20 cellular contexts compared by ENCODE assay signal in the genomic region with DNA sequence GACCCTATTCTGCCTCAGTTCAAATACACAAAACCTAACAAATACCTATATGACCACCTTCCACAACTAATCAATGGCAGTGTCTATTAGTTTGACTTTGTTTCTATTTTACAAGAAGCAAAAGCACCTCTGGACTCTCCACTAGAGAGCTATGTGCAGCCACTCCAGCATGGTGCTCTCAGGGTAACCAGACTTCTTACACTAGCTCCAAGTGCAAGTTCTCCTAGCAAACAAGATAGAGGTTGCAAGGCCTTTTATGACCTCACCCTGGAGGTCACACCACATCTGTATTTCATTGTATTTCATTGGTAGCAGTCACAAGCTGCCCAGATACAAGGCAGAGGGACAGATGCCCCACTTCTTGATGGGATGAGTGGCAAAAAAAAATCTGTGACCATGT. TPM values are rescaled to one million over a fixed set of nuclear protein-coding genes. Genes with fewer than 3 reads are reported as not detected.
DNase-seq lines count a peak whose midpoint lies in the region; ATAC-seq, FAIRE-seq and TF ChIP-seq lines count a peak whose summit lies in the region.
"Had no signal": no experiment of that assay in that cellular context is flagged by ENCODE, and none has a peak within 500 bp of the region (broad histone marks: within the 10 kb centered on the region; RNA-seq: fewer than 3 reads in every experiment).

No MANE protein-coding gene starts in this region.

- H3K4me2 ChIP-seq in HepG2 (ENCODE audit: low read depth, low read length) (peak overlapping the region; percentile 89), neuronal stem cell (ENCODE audit: insufficient read depth, low read length, poor library complexity, severe bottlenecking) (no peak overlapping the region)
- H3K4me2 ChIP-seq: BLaER1, GM23338 had no signal

- no peak for FAIRE-seq in HepG2 (lab: Jason Lieb, UNC)
- FAIRE-seq: H54 had no signal

- H3K79me2 ChIP-seq in HepG2 (ENCODE audit: insufficient read depth, low read length): no peaks in the 10 kb centered on the region

- no peaks in the 10 kb centered on the region; a peak in 1 of 5 replicates for H3K27me3 ChIP-seq in HepG2 (ENCODE audit: control insufficient read depth in 1 of 2, insufficient read depth in 2 of 2, low read length in 2 of 2)
- H3K27me3 ChIP-seq in right lobe of liver: no peaks in the 10 kb centered on the region
- no peaks in the 10 kb centered on the region for H3K27me3 ChIP-seq in SJCRH30
- no peaks in the 10 kb centered on the region for H3K27me3 ChIP-seq in neuronal stem cell (ENCODE audit: control insufficient read depth in 3 of 3, insufficient read depth in 3 of 3, low read depth in 1 of 3, low read length in 3 of 3)
- H3K27me3 ChIP-seq in lower lobe of right lung (ENCODE audit: low read depth): no peaks in the 10 kb centered on the region
- H3K27me3 ChIP-seq: BLaER1 had no signal

- POLR2A ChIA-PET in HepG2 (lab: Yijun Ruan, JAX): interaction anchor here (0.9 to 4.4 kb wide), 5 partner anchors 8 to 90 kb away, joined by 3 to 44 read pairs (median 6); a partner anchor contains a TSS
- POLR2A ChIA-PET in GM10248 (lab: Yijun Ruan, JAX): interaction anchor here (0.5 kb wide), 1 partner anchor 1489 kb away, joined by 3 read pairs; no protein-coding TSS in a partner anchor

- TF ChIP-seq CTCF in HepG2 (CRISPR knock-in tag; IDR thresholded peaks at IDR 0.05): no peak
- no peak for TF ChIP-seq CTCF in right lobe of liver (IDR thresholded peaks at IDR 0.05)
- TF ChIP-seq CTCF in GM10248 (IDR thresholded peaks at IDR 0.05; ENCODE audit: control extremely low read depth, extremely low read depth, low read depth, missing control alignments): no peak
- no peak for TF ChIP-seq CTCF in lower lobe of right lung (IDR thresholded peaks at IDR 0.05)

- no peak overlapping the region for H3K14ac ChIP-seq in neuronal stem cell (ENCODE audit: low read length)

- no peak overlapping the region for H4K91ac ChIP-seq in neuronal stem cell (ENCODE audit: low read depth, low read length, poor library complexity)

- H2BK120ac ChIP-seq in neuronal stem cell (ENCODE audit: low read depth, low read length): no peak overlapping the region

- no peak overlapping the region for H2BK5ac ChIP-seq in neuronal stem cell (ENCODE audit: low read length)

- H3K4me3 ChIP-seq in HepG2 (replicated peaks in 1 of 3; ENCODE audit: insufficient read depth in 1 of 3, low read depth in 2 of 3, low read length in 3 of 3) (peak overlapping the region in 2 of 3 experiments; percentile 17 to 60; a peak in 2 of 6 replicates), right lobe of liver (no peak overlapping the region), SJCRH30 (peak overlapping the region; percentile 33), neuronal stem cell (ENCODE audit: low read length in 2 of 2) (no peak overlapping the region), lower lobe of right lung (no peak overlapping the region)
- H3K4me3 ChIP-seq: BLaER1, GM23338 had no signal

- peak overlapping the region; percentile 35 for H2AFZ ChIP-seq in HepG2 (ENCODE audit: low read length)
- H2AFZ ChIP-seq in neuronal stem cell (ENCODE audit: low read length): peak overlapping the region; percentile 80
- H2AFZ ChIP-seq: GM23338 had no signal

- intact Hi-C loops in HepG2 (cut with micrococcal nuclease; ENCODE audit: unreplicated experiment) (no loop called here), right lobe of liver (cut with DNase I) (no loop called here), lower lobe of right lung (cut with DNase I) (no loop called here)

- TF ChIP-seq EP300 in HepG2 (IDR thresholded peaks at IDR 0.05; ENCODE audit: low read depth in 2 of 2, low read length in 2 of 2): no peak
- TF ChIP-seq EP300 in HepG2 (CRISPR knock-in tag; IDR thresholded peaks at IDR 0.05; ENCODE audit: borderline replicate concordance): no peak

- no peak overlapping the region for H2AK5ac ChIP-seq in neuronal stem cell (ENCODE audit: low read depth, low read length)

- H3K36me3 ChIP-seq in HepG2 (replicated peaks in 1 of 2; ENCODE audit: control insufficient read depth in 1 of 2, insufficient read depth in 2 of 2, low read length in 2 of 2) (no peaks in the 10 kb centered on the region), right lobe of liver (no peaks in the 10 kb centered on the region), SJCRH30 (no peaks in the 10 kb centered on the region), neuronal stem cell (replicated peaks in 1 of 2; ENCODE audit: control insufficient read depth in 2 of 2, insufficient read depth in 2 of 2, low read length in 2 of 2) (no peaks in the 10 kb centered on the region), lower lobe of right lung (no peaks in the 10 kb centered on the region)
- H3K36me3 ChIP-seq: BLaER1 had no signal

- DNase-seq in HepG2 (ENCODE audit: low spot score): no peak
- DNase-seq in right lobe of liver: no peak
- no peak for DNase-seq in SJCRH30
- DNase-seq in neuronal stem cell (ENCODE audit: low spot score): no peak
- DNase-seq in GM10248 (ENCODE audit: extremely low spot score): no peak
- no peak for DNase-seq in HuH-7 (ENCODE audit: low spot score)
- no peak for DNase-seq in Kasumi-1 (lab: John Stamatoyannopoulos, UW)
- no peak for DNase-seq in lower lobe of right lung
- DNase-seq: 8988T; CD4-positive, alpha-beta memory T cell; DMS153; DMS79; GDM1; HCEC 1CT; HFFc6 had no signal

- TF ChIP-seq POLR2A in HepG2 (IDR thresholded peaks at IDR 0.05; ENCODE audit: insufficient read depth in 1 of 2, low read depth in 2 of 2, low read length in 2 of 2) (no peak), right lobe of liver (IDR thresholded peaks at IDR 0.05) (no peak)

- H3K23ac ChIP-seq in neuronal stem cell (ENCODE audit: low read depth, low read length, poor library complexity): no peak overlapping the region

- H4K8ac ChIP-seq in neuronal stem cell (ENCODE audit: low read depth, low read length): no peak overlapping the region

- peaks cover 52% of the 10 kb centered on the region for H3K4me1 ChIP-seq in HepG2 (ENCODE audit: insufficient read depth, low read length)
- no peaks in the 10 kb centered on the region for H3K4me1 ChIP-seq in right lobe of liver
- no peaks in the 10 kb centered on the region for H3K4me1 ChIP-seq in SJCRH30
- H3K4me1 ChIP-seq in neuronal stem cell (ENCODE audit: control insufficient read depth in 2 of 2, insufficient read depth in 1 of 2, low read depth in 1 of 2, low read length in 2 of 2): peaks cover 0 to 6% of the 10 kb centered on the region in 2 donors
- no peaks in the 10 kb centered on the region for H3K4me1 ChIP-seq in lower lobe of right lung
- H3K4me1 ChIP-seq: BLaER1 had no signal

- H3K79me1 ChIP-seq in neuronal stem cell (ENCODE audit: low read depth, low read length): no peaks in the 10 kb centered on the region

- no peak overlapping the region for H2BK12ac ChIP-seq in neuronal stem cell (ENCODE audit: low read length)

- TSS peak; percentile 75 for BruUV-seq in HepG2 (replicated peaks; lab: Mats Ljungman, UMichigan)

- no peak for TF ChIP-seq RAD21 in HepG2 (CRISPR knock-in tag; IDR thresholded peaks at IDR 0.05)

- in situ Hi-C loops in HepG2 (cut with HindIII; ENCODE audit: extremely low pct_ligation_motif_present, low pct_unique_long_range_greater_than_20kb): no loop called here

- H3K9me3 ChIP-seq in HepG2 (ENCODE audit: low read length) (no peaks in the 10 kb centered on the region), right lobe of liver (no peaks in the 10 kb centered on the region), SJCRH30 (replicated peaks) (no peaks in the 10 kb centered on the region), neuronal stem cell (replicated peaks in 1 of 2; ENCODE audit: control insufficient read depth in 2 of 2, insufficient read depth in 1 of 2, low read depth in 1 of 2, low read length in 2 of 2) (peaks cover 0 to 2% of the 10 kb centered on the region in 2 donors), lower lobe of right lung (no peaks in the 10 kb centered on the region)

- no peak overlapping the region for H3K4ac ChIP-seq in neuronal stem cell (ENCODE audit: low read length)

- ATAC-seq in HepG2 (peak; percentile 50), right lobe of liver (no peak), lower lobe of right lung (no peak)
- ATAC-seq: GM23338 had no signal

- H2BK15ac ChIP-seq in neuronal stem cell (ENCODE audit: low read length): no peak overlapping the region

- no peak overlapping the region for H3K18ac ChIP-seq in neuronal stem cell (ENCODE audit: low read length)

- H3K9ac ChIP-seq in HepG2 (ENCODE audit: insufficient read depth, low read depth, low read length) (peak overlapping the region; percentile 42), neuronal stem cell (ENCODE audit: low read depth, low read length, poor library complexity) (no peak overlapping the region)
- H3K9ac ChIP-seq: BLaER1 had no signal

- no peaks in the 10 kb centered on the region for H4K20me1 ChIP-seq in HepG2 (ENCODE audit: insufficient read depth, low read length)
- H4K20me1 ChIP-seq: BLaER1 had no signal

- H3K27ac ChIP-seq in HepG2 (ENCODE audit: extremely low read length, insufficient read depth, low read length) (peak overlapping the region; percentile 89), right lobe of liver (no peak overlapping the region), SJCRH30 (no peak overlapping the region), neuronal stem cell (replicated peaks; ENCODE audit: low read length) (no peak overlapping the region), lower lobe of right lung (no peak overlapping the region)
- H3K27ac ChIP-seq: BLaER1 had no signal

- CTCF ChIA-PET in HepG2 (lab: Yijun Ruan, JAX; ENCODE audit: low intra/inter-chr PET ratio, low total read pairs): no interaction called here
- CTCF ChIA-PET in GM10248 (lab: Yijun Ruan, JAX): no interaction called here

RNA-seq across cellular contexts. Expression of a gene that starts 8.3 kb away (rescaled TPM):
- total RNA-seq in HepG2 (2016; rRNA removed; fragmentation: Illumina TruSeq; extraction: Trizol) (40.3 and 41.2 TPM in 2 replicates), right lobe of liver (10 to 100 TPM in 5 of 6 experiments, 1 to 10 TPM in 1; 7.1 to 13.9 (median 11.0) TPM), lower lobe of right lung (23.2 TPM)
- 5.3 TPM in 2 replicates for total RNA-seq in HepG2 (2016; cell fraction: cytosol; rRNA removed; fragmentation: Illumina TruSeq; extraction: Trizol; ENCODE audit: low read depth)
- 37.2 and 40.1 TPM in 2 replicates for total RNA-seq in HepG2 (2016; cell fraction: insoluble cytoplasmic fraction; rRNA removed; fragmentation: Illumina TruSeq; extraction: Trizol)
- 18.8 and 22.5 TPM in 2 replicates for total RNA-seq in HepG2 (2016; cell fraction: membrane; rRNA removed; fragmentation: Illumina TruSeq; extraction: Trizol)
- 32.1 and 42.1 TPM in 2 replicates for total RNA-seq in HepG2 (2016; cell fraction: nucleus; rRNA removed; fragmentation: Illumina TruSeq; extraction: Trizol)
- polyA plus RNA-seq in HepG2 (2011; rRNA removed): 10.2 and 14.7 TPM in 2 replicates
- 11.3 and 11.7 TPM in 2 replicates for polyA plus RNA-seq in HepG2 (2011; cell fraction: cytosol; rRNA removed)
- 31.7 and 37.4 TPM in 2 replicates for polyA plus RNA-seq in HepG2 (2011; cell fraction: nucleus; rRNA removed)
- 19.6 and 24.4 TPM in 2 replicates for polyA plus RNA-seq in HepG2 (2012)
- polyA plus RNA-seq in HepG2 (2016; cell fraction: cytosol; fragmentation: Illumina TruSeq; extraction: Trizol; ENCODE audit: low read depth): 2.7 TPM in 2 replicates
- polyA plus RNA-seq in HepG2 (2016; cell fraction: insoluble cytoplasmic fraction; fragmentation: Illumina TruSeq; extraction: Trizol; ENCODE audit: low read depth): 30.0 and 30.7 TPM in 2 replicates
- polyA plus RNA-seq in HepG2 (2016; cell fraction: membrane; fragmentation: Illumina TruSeq; extraction: Trizol; ENCODE audit: low read depth): 9.5 and 9.9 TPM in 2 replicates
- polyA plus RNA-seq in HepG2 (2016; cell fraction: nucleus; fragmentation: Illumina TruSeq; extraction: Trizol; ENCODE audit: insufficient read depth, low read depth): 40.2 and 42.2 TPM in 2 replicates
- 17.4 and 17.7 TPM in 2 replicates for polyA minus RNA-seq in HepG2 (2011; rRNA and poly(A)+ RNA removed; ENCODE audit: low replicate concordance)
- polyA minus RNA-seq in HepG2 (2011; cell fraction: cytosol; rRNA and poly(A)+ RNA removed): 10.1 and 13.1 TPM in 2 replicates
- polyA minus RNA-seq in HepG2 (2011; cell fraction: nucleus; rRNA and poly(A)+ RNA removed): 38.5 and 50.5 TPM in 2 replicates
- 46.3 and 47.6 TPM in 2 replicates for total RNA-seq in SJCRH30 (2014; rRNA removed; shearing (Covaris generic))
- polyA plus RNA-seq in neuronal stem cell (2013, experiment 1 of 2): 20.8 TPM
- 19.7 TPM for polyA plus RNA-seq in neuronal stem cell (2013, experiment 2 of 2)

RNA-seq across cellular contexts. Expression of a gene that starts 18.5 kb away (rescaled TPM):
- total RNA-seq in HepG2 (2016; rRNA removed; fragmentation: Illumina TruSeq; extraction: Trizol) (0.11 TPM in 1 of 2 replicates, not detected in the other), right lobe of liver (1 to 10 TPM in 3 of 6 experiments, under 1 TPM in 3; 0.66 to 1.7 (median 1.0) TPM), lower lobe of right lung (13.5 TPM)
- not detected in 2 replicates for total RNA-seq in HepG2 (2016; cell fraction: cytosol; rRNA removed; fragmentation: Illumina TruSeq; extraction: Trizol; ENCODE audit: low read depth)
- not detected in 2 replicates for total RNA-seq in HepG2 (2016; cell fraction: insoluble cytoplasmic fraction; rRNA removed; fragmentation: Illumina TruSeq; extraction: Trizol)
- total RNA-seq in HepG2 (2016; cell fraction: membrane; rRNA removed; fragmentation: Illumina TruSeq; extraction: Trizol): not detected in 2 replicates
- not detected in 2 replicates for total RNA-seq in HepG2 (2016; cell fraction: nucleus; rRNA removed; fragmentation: Illumina TruSeq; extraction: Trizol)
- 0.07 and 0.22 TPM in 2 replicates for polyA plus RNA-seq in HepG2 (2011; rRNA removed)
- 0.01 TPM in 1 of 2 replicates, not detected in the other for polyA plus RNA-seq in HepG2 (2011; cell fraction: cytosol; rRNA removed)
- 0.07 and 0.16 TPM in 2 replicates for polyA plus RNA-seq in HepG2 (2011; cell fraction: nucleus; rRNA removed)
- polyA plus RNA-seq in HepG2 (2012): 0.09 TPM in 1 of 2 replicates, not detected in the other
- polyA plus RNA-seq in HepG2 (2016; cell fraction: cytosol; fragmentation: Illumina TruSeq; extraction: Trizol; ENCODE audit: low read depth): not detected in 2 replicates
- 0.15 TPM in 1 of 2 replicates, not detected in the other for polyA plus RNA-seq in HepG2 (2016; cell fraction: insoluble cytoplasmic fraction; fragmentation: Illumina TruSeq; extraction: Trizol; ENCODE audit: low read depth)
- polyA plus RNA-seq in HepG2 (2016; cell fraction: membrane; fragmentation: Illumina TruSeq; extraction: Trizol; ENCODE audit: low read depth): not detected in 2 replicates
- not detected in 2 replicates for polyA plus RNA-seq in HepG2 (2016; cell fraction: nucleus; fragmentation: Illumina TruSeq; extraction: Trizol; ENCODE audit: insufficient read depth, low read depth)
- polyA minus RNA-seq in HepG2 (2011; rRNA and poly(A)+ RNA removed; ENCODE audit: low replicate concordance): 0.07 and 0.12 TPM in 2 replicates
- polyA minus RNA-seq in HepG2 (2011; cell fraction: cytosol; rRNA and poly(A)+ RNA removed): not detected in 2 replicates
- polyA minus RNA-seq in HepG2 (2011; cell fraction: nucleus; rRNA and poly(A)+ RNA removed): not detected in 2 replicates
- total RNA-seq in SJCRH30 (2014; rRNA removed; shearing (Covaris generic)): not detected in 2 replicates
- not detected for polyA plus RNA-seq in neuronal stem cell (2013, experiment 1 of 2)
- not detected for polyA plus RNA-seq in neuronal stem cell (2013, experiment 2 of 2)
- total RNA-seq: A673 had no signal
- polyA plus RNA-seq: AG04450, GM23338 had no signal

RNA-seq across cellular contexts. Expression of a gene that starts 30.3 kb away (rescaled TPM):
- total RNA-seq in HepG2 (2016; rRNA removed; fragmentation: Illumina TruSeq; extraction: Trizol): not detected in 2 replicates
- not detected in 2 replicates for total RNA-seq in HepG2 (2016; cell fraction: cytosol; rRNA removed; fragmentation: Illumina TruSeq; extraction: Trizol; ENCODE audit: low read depth)
- not detected in 2 replicates for total RNA-seq in HepG2 (2016; cell fraction: insoluble cytoplasmic fraction; rRNA removed; fragmentation: Illumina TruSeq; extraction: Trizol)
- not detected in 2 replicates for total RNA-seq in HepG2 (2016; cell fraction: membrane; rRNA removed; fragmentation: Illumina TruSeq; extraction: Trizol)
- not detected in 2 replicates for total RNA-seq in HepG2 (2016; cell fraction: nucleus; rRNA removed; fragmentation: Illumina TruSeq; extraction: Trizol)
- not detected in 2 replicates for polyA plus RNA-seq in HepG2 (2011; rRNA removed)
- not detected in 2 replicates for polyA plus RNA-seq in HepG2 (2011; cell fraction: cytosol; rRNA removed)
- polyA plus RNA-seq in HepG2 (2011; cell fraction: nucleus; rRNA removed): not detected in 2 replicates
- polyA plus RNA-seq in HepG2 (2012): 0.63 and 0.88 TPM in 2 replicates
- polyA plus RNA-seq in HepG2 (2016; cell fraction: cytosol; fragmentation: Illumina TruSeq; extraction: Trizol; ENCODE audit: low read depth): not detected in 2 replicates
- polyA plus RNA-seq in HepG2 (2016; cell fraction: insoluble cytoplasmic fraction; fragmentation: Illumina TruSeq; extraction: Trizol; ENCODE audit: low read depth): not detected in 2 replicates
- polyA plus RNA-seq in HepG2 (2016; cell fraction: membrane; fragmentation: Illumina TruSeq; extraction: Trizol; ENCODE audit: low read depth): not detected in 2 replicates
- polyA plus RNA-seq in HepG2 (2016; cell fraction: nucleus; fragmentation: Illumina TruSeq; extraction: Trizol; ENCODE audit: insufficient read depth, low read depth): not detected in 2 replicates
- 0.08 and 2.2 TPM in 2 replicates for polyA minus RNA-seq in HepG2 (2011; rRNA and poly(A)+ RNA removed; ENCODE audit: low replicate concordance)
- not detected in 2 replicates for polyA minus RNA-seq in HepG2 (2011; cell fraction: cytosol; rRNA and poly(A)+ RNA removed)
- polyA minus RNA-seq in HepG2 (2011; cell fraction: nucleus; rRNA and poly(A)+ RNA removed): not detected in 2 replicates
- 1 to 10 TPM in 4 of 6 experiments, under 1 TPM in 2; 0.56 to 1.9 (median 1.7) TPM for total RNA-seq in right lobe of liver
- 4.7 TPM in 2 replicates for total RNA-seq in SJCRH30 (2014; rRNA removed; shearing (Covaris generic))
- 4.8 TPM for polyA plus RNA-seq in neuronal stem cell (2013, experiment 1 of 2)
- 5.0 TPM for polyA plus RNA-seq in neuronal stem cell (2013, experiment 2 of 2)
- total RNA-seq in lower lobe of right lung: 5.3 TPM

RNA-seq across cellular contexts. Expression of a gene that starts 30.4 kb away (rescaled TPM):
- total RNA-seq in HepG2 (2016; rRNA removed; fragmentation: Illumina TruSeq; extraction: Trizol): 1.3 and 2.1 TPM in 2 replicates
- 1.1 TPM in 2 replicates for total RNA-seq in HepG2 (2016; cell fraction: cytosol; rRNA removed; fragmentation: Illumina TruSeq; extraction: Trizol; ENCODE audit: low read depth)
- 1.2 and 2.0 TPM in 2 replicates for total RNA-seq in HepG2 (2016; cell fraction: insoluble cytoplasmic fraction; rRNA removed; fragmentation: Illumina TruSeq; extraction: Trizol)
- total RNA-seq in HepG2 (2016; cell fraction: membrane; rRNA removed; fragmentation: Illumina TruSeq; extraction: Trizol): 0.31 and 0.77 TPM in 2 replicates
- 4.0 and 4.9 TPM in 2 replicates for total RNA-seq in HepG2 (2016; cell fraction: nucleus; rRNA removed; fragmentation: Illumina TruSeq; extraction: Trizol)
- 1.4 and 2.0 TPM in 2 replicates for polyA plus RNA-seq in HepG2 (2011; rRNA removed)
- polyA plus RNA-seq in HepG2 (2011; cell fraction: cytosol; rRNA removed): 0.43 and 0.59 TPM in 2 replicates
- polyA plus RNA-seq in HepG2 (2011; cell fraction: nucleus; rRNA removed): 3.0 and 4.0 TPM in 2 replicates
- polyA plus RNA-seq in HepG2 (2012): 2.2 and 2.8 TPM in 2 replicates
- polyA plus RNA-seq in HepG2 (2016; cell fraction: cytosol; fragmentation: Illumina TruSeq; extraction: Trizol; ENCODE audit: low read depth): 0.19 and 0.28 TPM in 2 replicates
- polyA plus RNA-seq in HepG2 (2016; cell fraction: insoluble cytoplasmic fraction; fragmentation: Illumina TruSeq; extraction: Trizol; ENCODE audit: low read depth): 0.53 and 0.94 TPM in 2 replicates
- polyA plus RNA-seq in HepG2 (2016; cell fraction: membrane; fragmentation: Illumina TruSeq; extraction: Trizol; ENCODE audit: low read depth): 0.18 and 0.56 TPM in 2 replicates
- polyA plus RNA-seq in HepG2 (2016; cell fraction: nucleus; fragmentation: Illumina TruSeq; extraction: Trizol; ENCODE audit: insufficient read depth, low read depth): 7.5 and 9.8 TPM in 2 replicates
- 1.4 and 8.3 TPM in 2 replicates for polyA minus RNA-seq in HepG2 (2011; rRNA and poly(A)+ RNA removed; ENCODE audit: low replicate concordance)
- 0.40 and 0.70 TPM in 2 replicates for polyA minus RNA-seq in HepG2 (2011; cell fraction: cytosol; rRNA and poly(A)+ RNA removed)
- 8.1 and 9.4 TPM in 2 replicates for polyA minus RNA-seq in HepG2 (2011; cell fraction: nucleus; rRNA and poly(A)+ RNA removed)
- 10 to 100 TPM in 4 of 6 experiments, 1 to 10 TPM in 2; 7.5 to 11.5 (median 10.5) TPM for total RNA-seq in right lobe of liver
- 17.0 and 17.6 TPM in 2 replicates for total RNA-seq in SJCRH30 (2014; rRNA removed; shearing (Covaris generic))
- 16.3 TPM for polyA plus RNA-seq in neuronal stem cell (2013, experiment 1 of 2)
- 16.2 TPM for polyA plus RNA-seq in neuronal stem cell (2013, experiment 2 of 2)
- 32.4 TPM for total RNA-seq in lower lobe of right lung

RNA-seq across cellular contexts. Expression of a gene that starts 40.0 kb away (rescaled TPM):
- total RNA-seq in HepG2 (2016; rRNA removed; fragmentation: Illumina TruSeq; extraction: Trizol): 16.5 and 18.0 TPM in 2 replicates
- total RNA-seq in HepG2 (2016; cell fraction: cytosol; rRNA removed; fragmentation: Illumina TruSeq; extraction: Trizol; ENCODE audit: low read depth): 3.5 and 3.9 TPM in 2 replicates
- total RNA-seq in HepG2 (2016; cell fraction: insoluble cytoplasmic fraction; rRNA removed; fragmentation: Illumina TruSeq; extraction: Trizol): 15.2 and 18.5 TPM in 2 replicates
- 9.1 and 10.4 TPM in 2 replicates for total RNA-seq in HepG2 (2016; cell fraction: membrane; rRNA removed; fragmentation: Illumina TruSeq; extraction: Trizol)
- total RNA-seq in HepG2 (2016; cell fraction: nucleus; rRNA removed; fragmentation: Illumina TruSeq; extraction: Trizol): 12.6 and 15.6 TPM in 2 replicates
- polyA plus RNA-seq in HepG2 (2011; rRNA removed): 3.5 and 4.0 TPM in 2 replicates
- polyA plus RNA-seq in HepG2 (2011; cell fraction: cytosol; rRNA removed): 1.9 and 2.7 TPM in 2 replicates
- 7.0 and 8.7 TPM in 2 replicates for polyA plus RNA-seq in HepG2 (2011; cell fraction: nucleus; rRNA removed)
- polyA plus RNA-seq in HepG2 (2012): 4.4 and 6.0 TPM in 2 replicates
- polyA plus RNA-seq in HepG2 (2016; cell fraction: cytosol; fragmentation: Illumina TruSeq; extraction: Trizol; ENCODE audit: low read depth): 0.78 TPM in 2 replicates
- polyA plus RNA-seq in HepG2 (2016; cell fraction: insoluble cytoplasmic fraction; fragmentation: Illumina TruSeq; extraction: Trizol; ENCODE audit: low read depth): 14.6 and 15.4 TPM in 2 replicates
- polyA plus RNA-seq in HepG2 (2016; cell fraction: membrane; fragmentation: Illumina TruSeq; extraction: Trizol; ENCODE audit: low read depth): 2.1 and 2.2 TPM in 2 replicates
- 18.5 and 20.4 TPM in 2 replicates for polyA plus RNA-seq in HepG2 (2016; cell fraction: nucleus; fragmentation: Illumina TruSeq; extraction: Trizol; ENCODE audit: insufficient read depth, low read depth)
- 5.2 and 14.9 TPM in 2 replicates for polyA minus RNA-seq in HepG2 (2011; rRNA and poly(A)+ RNA removed; ENCODE audit: low replicate concordance)
- 4.4 and 4.9 TPM in 2 replicates for polyA minus RNA-seq in HepG2 (2011; cell fraction: cytosol; rRNA and poly(A)+ RNA removed)
- 11.8 and 14.4 TPM in 2 replicates for polyA minus RNA-seq in HepG2 (2011; cell fraction: nucleus; rRNA and poly(A)+ RNA removed)
- total RNA-seq in right lobe of liver: 1 to 10 TPM; 1.9 to 4.8 (median 3.5) TPM
- 16.1 and 17.6 TPM in 2 replicates for total RNA-seq in SJCRH30 (2014; rRNA removed; shearing (Covaris generic))
- polyA plus RNA-seq in neuronal stem cell (2013, experiment 1 of 2): 3.3 TPM
- polyA plus RNA-seq in neuronal stem cell (2013, experiment 2 of 2): 3.6 TPM
- total RNA-seq in lower lobe of right lung: 12.0 TPM

Comparison
In these comparisons a context has a peak if more than half of its experiments do, and no peak if none do; other contexts are left out.
1. H3K4me3 ChIP-seq: peak in HepG2 (2 of 3) and SJCRH30 (single experiment); none in right lobe of liver (0 of 3), neuronal stem cell (0 of 2) and lower lobe of right lung (single experiment).